Comparison of ENCODE assay signal across 14 cellular contexts in genomic region chr20:45998761-45999160, GRCh38. TPM values are rescaled to one million over a fixed set of nuclear protein-coding genes. Genes with fewer than 3 reads are reported as not detected.
DNase-seq lines count a peak whose midpoint lies in the region; ATAC-seq, FAIRE-seq and TF ChIP-seq lines count a peak whose summit lies in the region.
"Had no signal": no experiment of that assay in that cellular context is flagged by ENCODE, and none has a peak within 500 bp of the region (broad histone marks: within the 10 kb centered on the region; RNA-seq: fewer than 3 reads in every experiment).

No MANE protein-coding gene starts in this region.

- peak in 1 of 7 experiments; percentile 22 for DNase-seq in CD8-positive, alpha-beta T cell
- DNase-seq in Kasumi-1 (lab: John Stamatoyannopoulos, UW) (peak; percentile 71 to 72), naive B cell (peak; percentile 49), cerebellar nuclear complex (lab: John Stamatoyannopoulos, UW) (no peak), GM19239 (ENCODE audit: insufficient read length, low spot score) (no peak), gastrocnemius medialis (no peak)
- peak; percentile 63 for DNase-seq in activated CD8-positive, alpha-beta T cell treated with anti-CD3 and anti-CD28 coated beads for 36 hours
- DNase-seq: activated CD8-positive, alpha-beta memory T cell treated with anti-CD3 and anti-CD28 coated beads, Interleukin-2, amount 50 U/mL, for 48 hours; NCI-H510A; pancreas; SK-N-SH had no signal

- H3K4me1 Mint-ChIP-seq in CD8-positive, alpha-beta T cell (ENCODE audit: low read depth): peaks cover 56% of the 10 kb centered on the region
- H3K4me1 Mint-ChIP-seq in activated CD8-positive, alpha-beta T cell treated with anti-CD3 and anti-CD28 coated beads for 36 hours (ENCODE audit: low read depth): peaks cover 52% of the 10 kb centered on the region
- peaks cover 32 to 49% (median 48%) of the 10 kb centered on the region in 3 donors for H3K4me1 Mint-ChIP-seq in naive B cell

- H3K9me3 Mint-ChIP-seq in CD8-positive, alpha-beta T cell: no peaks in the 10 kb centered on the region
- no peaks in the 10 kb centered on the region for H3K9me3 Mint-ChIP-seq in activated CD8-positive, alpha-beta T cell treated with anti-CD3 and anti-CD28 coated beads for 36 hours
- no peaks in the 10 kb centered on the region for H3K9me3 Mint-ChIP-seq in naive B cell
- H3K9me3 Mint-ChIP-seq: GM23338 had no signal

- H3K27me3 Mint-ChIP-seq in CD8-positive, alpha-beta T cell (ENCODE audit: low read depth): peaks cover 8% of the 10 kb centered on the region
- H3K27me3 Mint-ChIP-seq in activated CD8-positive, alpha-beta T cell treated with anti-CD3 and anti-CD28 coated beads for 36 hours: peaks cover 13% of the 10 kb centered on the region
- H3K27me3 Mint-ChIP-seq in naive B cell: peaks cover 14 to 40% (median 32%) of the 10 kb centered on the region in 3 donors

- POLR2A ChIA-PET in CD8-positive, alpha-beta T cell (lab: Charles Lee): interaction anchor here (0.8 kb wide), 1 partner anchor 15 kb away, joined by 3 read pairs; no protein-coding TSS in a partner anchor
- POLR2A ChIA-PET in activated CD8-positive, alpha-beta T cell treated with anti-CD3 and anti-CD28 coated beads for 36 hours (lab: Charles Lee): interaction anchor here (1.5 kb wide), 1 partner anchor 9 kb away, joined by 4 read pairs; no protein-coding TSS in a partner anchor

- H3K27ac Mint-ChIP-seq in CD8-positive, alpha-beta T cell: peak overlapping the region; percentile 24
- H3K27ac Mint-ChIP-seq in activated CD8-positive, alpha-beta T cell treated with anti-CD3 and anti-CD28 coated beads for 36 hours: peak overlapping the region; percentile 2
- peak overlapping the region in 3 of 6 donors; percentile 60 to 94 (median 90) for H3K27ac Mint-ChIP-seq in naive B cell
- H3K27ac Mint-ChIP-seq: GM23338 had no signal

- no peak overlapping the region for H3K27ac ChIP-seq in CD8-positive, alpha-beta T cell (ENCODE audit: low read depth, low read length)
- no peak overlapping the region for H3K27ac ChIP-seq in gastrocnemius medialis
- H3K27ac ChIP-seq: cardiac muscle cell, pancreas had no signal

- TF ChIP-seq POLR2A in gastrocnemius medialis (IDR thresholded peaks at IDR 0.05): no peak

- H3K4me3 Mint-ChIP-seq in CD8-positive, alpha-beta T cell: no peak overlapping the region
- no peak overlapping the region for H3K4me3 Mint-ChIP-seq in activated CD8-positive, alpha-beta T cell treated with anti-CD3 and anti-CD28 coated beads for 36 hours
- peak overlapping the region in 6 of 8 donors; percentile 5 to 77 (median 10) for H3K4me3 Mint-ChIP-seq in naive B cell
- H3K4me3 Mint-ChIP-seq: GM23338 had no signal

- TF ChIP-seq CTCF in CD8-positive, alpha-beta T cell (IDR thresholded peaks at IDR 0.05): no peak
- no peak for TF ChIP-seq CTCF in activated CD8-positive, alpha-beta T cell treated with anti-CD3 and anti-CD28 coated beads for 36 hours (IDR thresholded peaks at IDR 0.05)
- TF ChIP-seq CTCF in gastrocnemius medialis (IDR thresholded peaks at IDR 0.05 in 4 of 5, conservative IDR thresholded peaks at IDR 0.05 in 1 of 5): no peak

- H3K4me1 ChIP-seq in CD8-positive, alpha-beta T cell (ENCODE audit: insufficient read depth, low read length): peaks cover 55% of the 10 kb centered on the region
- H3K4me1 ChIP-seq in gastrocnemius medialis: no peaks in the 10 kb centered on the region
- H3K4me1 ChIP-seq: pancreas had no signal

- no peaks in the 10 kb centered on the region for H3K27me3 ChIP-seq in CD8-positive, alpha-beta T cell (ENCODE audit: insufficient read depth, low read length)
- H3K27me3 ChIP-seq in gastrocnemius medialis: peaks cover 2 to 27% (median 12%) of the 10 kb centered on the region in 3 donors
- H3K27me3 ChIP-seq: cardiac muscle cell, pancreas had no signal

- no peak overlapping the region for H3K4me3 ChIP-seq in CD8-positive, alpha-beta T cell (ENCODE audit: low read depth, low read length)
- no peak overlapping the region for H3K4me3 ChIP-seq in gastrocnemius medialis
- H3K4me3 ChIP-seq: cardiac muscle cell, GM23338, pancreas had no signal

- peak; percentile 77 for ATAC-seq in CD8-positive, alpha-beta T cell
- peak; percentile 85 for ATAC-seq in activated CD8-positive, alpha-beta T cell treated with anti-CD3 and anti-CD28 coated beads for 36 hours
- ATAC-seq in naive B cell (ENCODE audit: low read depth in 2 of 2): peak; percentile 95 to 98
- ATAC-seq in gastrocnemius medialis: no peak
- ATAC-seq: GM23338 had no signal

- H3K36me3 ChIP-seq in CD8-positive, alpha-beta T cell (ENCODE audit: insufficient read depth, low read length): no peaks in the 10 kb centered on the region
- no peaks in the 10 kb centered on the region for H3K36me3 ChIP-seq in gastrocnemius medialis
- H3K36me3 ChIP-seq: cardiac muscle cell, pancreas had no signal

- intact Hi-C loops in CD8-positive, alpha-beta T cell (cut with DNase I, micrococcal nuclease): no loop called here
- intact Hi-C loops in activated CD8-positive, alpha-beta T cell treated with anti-CD3 and anti-CD28 coated beads for 36 hours (cut with micrococcal nuclease): no loop called here
- intact Hi-C loops in gastrocnemius medialis (cut with DNase I; ENCODE audit: low total_unique reads): no loop called here

- CTCF ChIA-PET in CD8-positive, alpha-beta T cell (lab: Charles Lee): interaction anchor here (1.1 to 5.3 kb wide), 6 partner anchors 11 to 200 kb away, joined by 3 to 42 read pairs (median 6); no protein-coding TSS in a partner anchor
- CTCF ChIA-PET in activated CD8-positive, alpha-beta T cell treated with anti-CD3 and anti-CD28 coated beads for 36 hours (lab: Charles Lee): interaction anchor here (1.0 to 6.3 kb wide), 4 partner anchors 11 to 25 kb away, joined by 3 to 71 read pairs (median 22); no protein-coding TSS in a partner anchor

- no peaks in the 10 kb centered on the region for H3K36me3 Mint-ChIP-seq in CD8-positive, alpha-beta T cell
- H3K36me3 Mint-ChIP-seq in activated CD8-positive, alpha-beta T cell treated with anti-CD3 and anti-CD28 coated beads for 36 hours (ENCODE audit: low read depth): no peaks in the 10 kb centered on the region
- no peaks in the 10 kb centered on the region for H3K36me3 Mint-ChIP-seq in naive B cell

- in situ Hi-C loops in gastrocnemius medialis (cut with MboI; ENCODE audit: low sequenced_read_pairs in 4 of 4): no loop called here

- no peaks in the 10 kb centered on the region for H3K9me3 ChIP-seq in CD8-positive, alpha-beta T cell (ENCODE audit: low read length)
- H3K9me3 ChIP-seq in gastrocnemius medialis: no peaks in the 10 kb centered on the region
- H3K9me3 ChIP-seq: pancreas, SK-N-SH had no signal

- no peak for FAIRE-seq in GM19239 (lab: Jason Lieb, UNC)
- FAIRE-seq: pancreas had no signal

RNA-seq across cellular contexts. Expression of gene MMP9, which starts 9.9 kb away (rescaled TPM):
- total RNA-seq in CD8-positive, alpha-beta T cell: 1 to 10 TPM; 7.1 to 8.8 TPM
- under 1 TPM in 1 of 2 experiments, not detected in 1; 0.11 TPM for total RNA-seq in activated CD8-positive, alpha-beta T cell treated with anti-CD3 and anti-CD28 coated beads for 36 hours
- under 1 TPM in 2 of 6 donors, not detected in 4; 0.19 to 0.25 TPM for polyA plus RNA-seq in naive B cell (ENCODE audit: low read depth in 6 of 6)
- 1 to 10 TPM in 1 of 4 donors, under 1 TPM in 3; 0.51 to 1.4 (median 0.67) TPM for total RNA-seq in gastrocnemius medialis
- total RNA-seq: cardiac muscle cell had no signal

RNA-seq across cellular contexts. Expression of gene ZNF335, which starts 26.8 kb away (rescaled TPM):
- 10 to 100 TPM; 90.9 to 96.1 TPM for total RNA-seq in CD8-positive, alpha-beta T cell
- total RNA-seq in activated CD8-positive, alpha-beta T cell treated with anti-CD3 and anti-CD28 coated beads for 36 hours: 10 to 100 TPM; 27.0 to 28.8 TPM
- polyA plus RNA-seq in naive B cell (ENCODE audit: low read depth in 6 of 6): 10 to 100 TPM; 10.4 to 24.3 (median 15.5) TPM
- total RNA-seq in gastrocnemius medialis: 10 to 100 TPM in 3 of 4 donors, 1 to 10 TPM in 1; 8.3 to 19.1 (median 12.7) TPM

RNA-seq across cellular contexts. Expression of gene SLC12A5, which starts 30.3 kb away (rescaled TPM):
- 1 to 10 TPM; 1.1 to 1.4 TPM for total RNA-seq in CD8-positive, alpha-beta T cell
- total RNA-seq in activated CD8-positive, alpha-beta T cell treated with anti-CD3 and anti-CD28 coated beads for 36 hours: under 1 TPM in 1 of 2 experiments, not detected in 1; 0.43 TPM
- polyA plus RNA-seq in naive B cell (ENCODE audit: low read depth in 6 of 6): not detected
- total RNA-seq in gastrocnemius medialis: not detected
- total RNA-seq: kidney epithelial cell had no signal

Comparison
In these comparisons a context has a peak if more than half of its experiments do, and no peak if none do; other contexts are left out.
1. ATAC-seq: peak in CD8-positive, alpha-beta T cell (single experiment), activated CD8-positive, alpha-beta T cell treated with anti-CD3 and anti-CD28 coated beads for 36 hours (single experiment) and naive B cell (2 of 2); none in gastrocnemius medialis (0 of 2).
2. DNase-seq: peak in Kasumi-1 (2 of 2), activated CD8-positive, alpha-beta T cell treated with anti-CD3 and anti-CD28 coated beads for 36 hours (single experiment) and naive B cell (single experiment); none in cerebellar nuclear complex (0 of 2), GM19239 (single experiment) and gastrocnemius medialis (0 of 2).
3. H3K4me3 Mint-ChIP-seq: peak in naive B cell (6 of 8); none in CD8-positive, alpha-beta T cell (single experiment) and activated CD8-positive, alpha-beta T cell treated with anti-CD3 and anti-CD28 coated beads for 36 hours (single experiment).